ENCODE assay signal across 1 cellular context in the genomic region with DNA sequence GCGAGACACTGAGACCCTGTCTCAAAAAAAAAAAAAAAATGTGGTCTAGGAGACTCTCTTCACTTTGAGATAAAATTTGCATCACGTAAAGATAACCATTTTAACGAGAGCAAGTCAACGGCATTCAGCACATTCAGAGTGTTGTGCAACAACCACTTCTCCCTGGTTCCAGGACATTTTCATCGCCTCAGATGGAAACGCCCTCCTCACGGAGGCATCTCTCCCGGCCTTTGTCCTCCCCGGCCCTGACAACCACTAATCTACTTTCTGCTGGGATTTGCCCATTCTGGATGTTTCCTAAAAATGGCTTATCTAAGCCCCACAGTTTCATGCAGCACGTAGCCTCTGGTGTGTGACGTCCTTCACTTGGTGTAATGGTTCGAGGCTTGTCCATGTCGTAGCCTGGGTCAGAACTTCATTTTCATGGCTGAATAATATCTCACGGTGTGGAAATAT.
TF ChIP-seq lines count a peak whose summit lies in the region.

No MANE protein-coding gene starts in this region.

TF ChIP-seq in K562, 482 proteins besides CTCF, POLR2A, EP300 and RAD21 (continued from another document and continues in another):
- TF ChIP-seq, protein P1, sequence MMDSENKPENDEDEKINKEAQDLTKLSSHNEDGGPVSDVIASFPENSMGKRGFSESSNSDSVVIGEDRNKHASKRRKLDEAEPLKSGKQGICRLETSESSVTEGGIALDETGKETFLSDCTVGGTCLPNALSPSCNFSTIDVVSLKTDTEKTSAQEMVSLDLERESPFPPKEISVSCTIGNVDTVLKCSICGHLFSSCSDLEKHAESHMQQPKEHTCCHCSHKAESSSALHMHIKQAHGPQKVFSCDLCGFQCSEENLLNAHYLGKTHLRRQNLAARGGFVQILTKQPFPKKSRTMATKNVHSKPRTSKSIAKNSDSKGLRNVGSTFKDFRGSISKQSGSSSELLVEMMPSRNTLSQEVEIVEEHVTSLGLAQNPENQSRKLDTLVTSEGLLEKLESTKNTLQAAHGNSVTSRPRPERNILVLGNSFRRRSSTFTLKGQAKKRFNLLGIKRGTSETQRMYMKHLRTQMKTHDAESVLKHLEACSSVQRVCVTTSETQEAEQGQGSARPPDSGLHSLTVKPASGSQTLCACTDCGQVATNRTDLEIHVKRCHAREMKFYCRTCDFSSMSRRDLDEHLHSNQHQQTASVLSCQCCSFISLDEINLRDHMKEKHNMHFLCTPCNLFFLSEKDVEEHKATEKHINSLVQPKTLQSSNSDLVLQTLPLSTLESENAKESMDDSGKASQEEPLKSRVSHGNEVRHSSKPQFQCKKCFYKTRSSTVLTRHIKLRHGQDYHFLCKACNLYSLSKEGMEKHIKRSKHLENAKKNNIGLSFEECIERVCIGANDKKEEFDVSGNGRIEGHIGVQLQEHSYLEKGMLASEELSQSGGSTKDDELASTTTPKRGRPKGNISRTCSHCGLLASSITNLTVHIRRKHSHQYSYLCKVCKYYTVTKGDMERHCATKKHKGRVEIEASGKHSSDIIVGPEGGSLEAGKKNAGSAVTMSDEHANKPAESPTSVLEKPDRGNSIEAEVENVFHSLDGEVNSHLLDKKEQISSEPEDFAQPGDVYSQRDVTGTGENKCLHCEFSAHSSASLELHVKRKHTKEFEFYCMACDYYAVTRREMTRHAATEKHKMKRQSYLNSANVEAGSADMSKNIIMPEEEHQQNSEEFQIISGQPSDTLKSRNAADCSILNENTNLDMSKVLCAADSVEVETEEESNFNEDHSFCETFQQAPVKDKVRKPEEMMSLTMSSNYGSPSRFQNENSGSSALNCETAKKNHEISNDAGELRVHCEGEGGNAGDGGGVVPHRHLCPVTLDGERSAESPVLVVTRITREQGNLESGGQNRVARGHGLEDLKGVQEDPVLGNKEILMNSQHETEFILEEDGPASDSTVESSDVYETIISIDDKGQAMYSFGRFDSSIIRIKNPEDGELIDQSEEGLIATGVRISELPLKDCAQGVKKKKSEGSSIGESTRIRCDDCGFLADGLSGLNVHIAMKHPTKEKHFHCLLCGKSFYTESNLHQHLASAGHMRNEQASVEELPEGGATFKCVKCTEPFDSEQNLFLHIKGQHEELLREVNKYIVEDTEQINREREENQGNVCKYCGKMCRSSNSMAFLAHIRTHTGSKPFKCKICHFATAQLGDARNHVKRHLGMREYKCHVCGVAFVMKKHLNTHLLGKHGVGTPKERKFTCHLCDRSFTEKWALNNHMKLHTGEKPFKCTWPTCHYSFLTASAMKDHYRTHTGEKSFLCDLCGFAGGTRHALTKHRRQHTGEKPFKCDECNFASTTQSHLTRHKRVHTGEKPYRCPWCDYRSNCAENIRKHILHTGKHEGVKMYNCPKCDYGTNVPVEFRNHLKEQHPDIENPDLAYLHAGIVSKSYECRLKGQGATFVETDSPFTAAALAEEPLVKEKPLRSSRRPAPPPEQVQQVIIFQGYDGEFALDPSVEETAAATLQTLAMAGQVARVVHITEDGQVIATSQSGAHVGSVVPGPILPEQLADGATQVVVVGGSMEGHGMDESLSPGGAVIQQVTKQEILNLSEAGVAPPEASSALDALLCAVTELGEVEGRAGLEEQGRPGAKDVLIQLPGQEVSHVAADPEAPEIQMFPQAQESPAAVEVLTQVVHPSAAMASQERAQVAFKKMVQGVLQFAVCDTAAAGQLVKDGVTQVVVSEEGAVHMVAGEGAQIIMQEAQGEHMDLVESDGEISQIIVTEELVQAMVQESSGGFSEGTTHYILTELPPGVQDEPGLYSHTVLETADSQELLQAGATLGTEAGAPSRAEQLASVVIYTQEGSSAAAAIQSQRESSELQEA (IDR thresholded peaks at IDR 0.05; ENCODE audit: low read depth), result no peak
- TF ChIP-seq CTBP1 (IDR thresholded peaks at IDR 0.05; ENCODE audit: borderline replicate concordance) (peak; percentile 81; the same call in 1 of the 2 replicates), DNMT1 (IDR thresholded peaks at IDR 0.05) (no peak), PCBP1 (IDR thresholded peaks at IDR 0.05; ENCODE audit: low read depth, low read length, poor library complexity, severe bottlenecking) (no peak), PRMT5 (CRISPR knock-in tag; IDR thresholded peaks at IDR 0.05) (no peak), RFX5 (IDR thresholded peaks at IDR 0.05; ENCODE audit: low read depth, low read length) (no peak), PHF8 (IDR thresholded peaks at IDR 0.05; ENCODE audit: borderline replicate concordance, low read length) (no peak; the same call in 1 of the 2 replicates), E2F3 (CRISPR knock-in tag; IDR thresholded peaks at IDR 0.05) (no peak), HLTF (IDR thresholded peaks at IDR 0.05) (no peak), SETDB1 (IDR thresholded peaks at IDR 0.05; ENCODE audit: low read length) (no peak), NFYB (IDR thresholded peaks at IDR 0.05; ENCODE audit: extremely low read depth, insufficient read length) (no peak), CBX2 (IDR thresholded peaks at IDR 0.05; ENCODE audit: insufficient read depth, low read length, poor library complexity, severe bottlenecking) (no peak), POLR3G (IDR thresholded peaks at IDR 0.05; ENCODE audit: extremely low read depth, insufficient read length, insufficient replicate concordance) (no peak), ZNF57 (CRISPR knock-in tag; IDR thresholded peaks at IDR 0.05) (no peak), HNRNPUL1 (IDR thresholded peaks at IDR 0.05; ENCODE audit: low read length) (no peak), ZNF668 (CRISPR knock-in tag; IDR thresholded peaks at IDR 0.05) (no peak), ZNF174 (CRISPR knock-in tag; IDR thresholded peaks at IDR 0.05) (no peak), CBFA2T2 (conservative IDR thresholded peaks at IDR 0.05) (peak; percentile 74), CHD1 (IDR thresholded peaks at IDR 0.05; ENCODE audit: low read length) (no peak), ZNF551 (CRISPR knock-in tag; IDR thresholded peaks at IDR 0.05) (no peak), ZFP36 (IDR thresholded peaks at IDR 0.05; ENCODE audit: low read depth, low read length, partially characterized antibody) (no peak), SRF (CRISPR knock-in tag; IDR thresholded peaks at IDR 0.05) (no peak), NFIX (CRISPR knock-in tag; IDR thresholded peaks at IDR 0.05; ENCODE audit: low read depth) (no peak), ARID1B (IDR thresholded peaks at IDR 0.05) (peak; percentile 83), MBD2 (IDR thresholded peaks at IDR 0.05; ENCODE audit: borderline replicate concordance, low read depth) (no peak)
- TF ChIP-seq, protein P2, sequence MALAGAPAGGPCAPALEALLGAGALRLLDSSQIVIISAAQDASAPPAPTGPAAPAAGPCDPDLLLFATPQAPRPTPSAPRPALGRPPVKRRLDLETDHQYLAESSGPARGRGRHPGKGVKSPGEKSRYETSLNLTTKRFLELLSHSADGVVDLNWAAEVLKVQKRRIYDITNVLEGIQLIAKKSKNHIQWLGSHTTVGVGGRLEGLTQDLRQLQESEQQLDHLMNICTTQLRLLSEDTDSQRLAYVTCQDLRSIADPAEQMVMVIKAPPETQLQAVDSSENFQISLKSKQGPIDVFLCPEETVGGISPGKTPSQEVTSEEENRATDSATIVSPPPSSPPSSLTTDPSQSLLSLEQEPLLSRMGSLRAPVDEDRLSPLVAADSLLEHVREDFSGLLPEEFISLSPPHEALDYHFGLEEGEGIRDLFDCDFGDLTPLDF (CRISPR knock-in tag; IDR thresholded peaks at IDR 0.05), result no peak
- TF ChIP-seq, protein P3, sequence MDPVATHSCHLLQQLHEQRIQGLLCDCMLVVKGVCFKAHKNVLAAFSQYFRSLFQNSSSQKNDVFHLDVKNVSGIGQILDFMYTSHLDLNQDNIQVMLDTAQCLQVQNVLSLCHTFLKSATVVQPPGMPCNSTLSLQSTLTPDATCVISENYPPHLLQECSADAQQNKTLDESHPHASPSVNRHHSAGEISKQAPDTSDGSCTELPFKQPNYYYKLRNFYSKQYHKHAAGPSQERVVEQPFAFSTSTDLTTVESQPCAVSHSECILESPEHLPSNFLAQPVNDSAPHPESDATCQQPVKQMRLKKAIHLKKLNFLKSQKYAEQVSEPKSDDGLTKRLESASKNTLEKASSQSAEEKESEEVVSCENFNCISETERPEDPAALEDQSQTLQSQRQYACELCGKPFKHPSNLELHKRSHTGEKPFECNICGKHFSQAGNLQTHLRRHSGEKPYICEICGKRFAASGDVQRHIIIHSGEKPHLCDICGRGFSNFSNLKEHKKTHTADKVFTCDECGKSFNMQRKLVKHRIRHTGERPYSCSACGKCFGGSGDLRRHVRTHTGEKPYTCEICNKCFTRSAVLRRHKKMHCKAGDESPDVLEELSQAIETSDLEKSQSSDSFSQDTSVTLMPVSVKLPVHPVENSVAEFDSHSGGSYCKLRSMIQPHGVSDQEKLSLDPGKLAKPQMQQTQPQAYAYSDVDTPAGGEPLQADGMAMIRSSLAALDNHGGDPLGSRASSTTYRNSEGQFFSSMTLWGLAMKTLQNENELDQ (CRISPR knock-in tag; IDR thresholded peaks at IDR 0.05; ENCODE audit: borderline replicate concordance), result no peak
- TF ChIP-seq, protein P4, sequence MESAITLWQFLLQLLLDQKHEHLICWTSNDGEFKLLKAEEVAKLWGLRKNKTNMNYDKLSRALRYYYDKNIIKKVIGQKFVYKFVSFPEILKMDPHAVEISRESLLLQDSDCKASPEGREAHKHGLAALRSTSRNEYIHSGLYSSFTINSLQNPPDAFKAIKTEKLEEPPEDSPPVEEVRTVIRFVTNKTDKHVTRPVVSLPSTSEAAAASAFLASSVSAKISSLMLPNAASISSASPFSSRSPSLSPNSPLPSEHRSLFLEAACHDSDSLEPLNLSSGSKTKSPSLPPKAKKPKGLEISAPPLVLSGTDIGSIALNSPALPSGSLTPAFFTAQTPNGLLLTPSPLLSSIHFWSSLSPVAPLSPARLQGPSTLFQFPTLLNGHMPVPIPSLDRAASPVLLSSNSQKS (CRISPR knock-in tag; IDR thresholded peaks at IDR 0.05), result no peak
- TF ChIP-seq, protein P5, sequence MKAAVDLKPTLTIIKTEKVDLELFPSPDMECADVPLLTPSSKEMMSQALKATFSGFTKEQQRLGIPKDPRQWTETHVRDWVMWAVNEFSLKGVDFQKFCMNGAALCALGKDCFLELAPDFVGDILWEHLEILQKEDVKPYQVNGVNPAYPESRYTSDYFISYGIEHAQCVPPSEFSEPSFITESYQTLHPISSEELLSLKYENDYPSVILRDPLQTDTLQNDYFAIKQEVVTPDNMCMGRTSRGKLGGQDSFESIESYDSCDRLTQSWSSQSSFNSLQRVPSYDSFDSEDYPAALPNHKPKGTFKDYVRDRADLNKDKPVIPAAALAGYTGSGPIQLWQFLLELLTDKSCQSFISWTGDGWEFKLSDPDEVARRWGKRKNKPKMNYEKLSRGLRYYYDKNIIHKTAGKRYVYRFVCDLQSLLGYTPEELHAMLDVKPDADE (conservative IDR thresholded peaks at IDR 0.05; ENCODE audit: control insufficient read depth, low read depth, low read length), result no peak
- TF ChIP-seq, protein P6, sequence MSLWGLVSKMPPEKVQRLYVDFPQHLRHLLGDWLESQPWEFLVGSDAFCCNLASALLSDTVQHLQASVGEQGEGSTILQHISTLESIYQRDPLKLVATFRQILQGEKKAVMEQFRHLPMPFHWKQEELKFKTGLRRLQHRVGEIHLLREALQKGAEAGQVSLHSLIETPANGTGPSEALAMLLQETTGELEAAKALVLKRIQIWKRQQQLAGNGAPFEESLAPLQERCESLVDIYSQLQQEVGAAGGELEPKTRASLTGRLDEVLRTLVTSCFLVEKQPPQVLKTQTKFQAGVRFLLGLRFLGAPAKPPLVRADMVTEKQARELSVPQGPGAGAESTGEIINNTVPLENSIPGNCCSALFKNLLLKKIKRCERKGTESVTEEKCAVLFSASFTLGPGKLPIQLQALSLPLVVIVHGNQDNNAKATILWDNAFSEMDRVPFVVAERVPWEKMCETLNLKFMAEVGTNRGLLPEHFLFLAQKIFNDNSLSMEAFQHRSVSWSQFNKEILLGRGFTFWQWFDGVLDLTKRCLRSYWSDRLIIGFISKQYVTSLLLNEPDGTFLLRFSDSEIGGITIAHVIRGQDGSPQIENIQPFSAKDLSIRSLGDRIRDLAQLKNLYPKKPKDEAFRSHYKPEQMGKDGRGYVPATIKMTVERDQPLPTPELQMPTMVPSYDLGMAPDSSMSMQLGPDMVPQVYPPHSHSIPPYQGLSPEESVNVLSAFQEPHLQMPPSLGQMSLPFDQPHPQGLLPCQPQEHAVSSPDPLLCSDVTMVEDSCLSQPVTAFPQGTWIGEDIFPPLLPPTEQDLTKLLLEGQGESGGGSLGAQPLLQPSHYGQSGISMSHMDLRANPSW (CRISPR knock-in tag; IDR thresholded peaks at IDR 0.05), result peak; percentile 43; the same call in 1 of the 2 replicates
- TF ChIP-seq, protein P7, sequence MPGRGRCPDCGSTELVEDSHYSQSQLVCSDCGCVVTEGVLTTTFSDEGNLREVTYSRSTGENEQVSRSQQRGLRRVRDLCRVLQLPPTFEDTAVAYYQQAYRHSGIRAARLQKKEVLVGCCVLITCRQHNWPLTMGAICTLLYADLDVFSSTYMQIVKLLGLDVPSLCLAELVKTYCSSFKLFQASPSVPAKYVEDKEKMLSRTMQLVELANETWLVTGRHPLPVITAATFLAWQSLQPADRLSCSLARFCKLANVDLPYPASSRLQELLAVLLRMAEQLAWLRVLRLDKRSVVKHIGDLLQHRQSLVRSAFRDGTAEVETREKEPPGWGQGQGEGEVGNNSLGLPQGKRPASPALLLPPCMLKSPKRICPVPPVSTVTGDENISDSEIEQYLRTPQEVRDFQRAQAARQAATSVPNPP (IDR thresholded peaks at IDR 0.05; ENCODE audit: borderline replicate concordance, insufficient read depth, insufficient read length), result no peak
